In the genomic region with DNA sequence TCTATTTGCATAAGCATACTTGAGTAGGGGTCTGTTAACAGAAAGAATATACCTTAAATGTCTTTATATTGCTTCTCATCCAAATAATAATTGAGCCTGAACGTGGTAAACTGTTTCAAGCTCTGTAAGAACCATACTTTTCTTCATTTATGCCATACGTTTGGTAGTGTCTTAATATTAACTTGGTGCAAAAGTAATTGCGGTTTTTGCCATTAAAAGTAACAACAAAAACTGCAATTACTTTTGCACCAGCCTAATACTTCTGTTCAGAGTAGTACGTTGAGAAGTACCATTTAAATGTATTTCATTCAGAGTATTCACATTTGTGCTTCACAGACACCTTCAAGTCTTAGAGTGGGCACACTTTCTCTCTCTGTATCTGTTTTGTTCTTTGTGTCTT, we compare ENCODE assay signal across 28 cellular contexts.
"Had no signal": no experiment of that assay in that cellular context is flagged by ENCODE, and none has a peak within 500 bp of the region (broad histone marks: within the 10 kb centered on the region; RNA-seq: fewer than 3 reads in every experiment).

No MANE protein-coding gene starts in this region.

- H3K79me2 ChIP-seq: hepatocyte had no signal

- H3K4me1 ChIP-seq: colonic mucosa, esophagus muscularis mucosa, esophagus squamous epithelium, foreskin keratinocyte, gastroesophageal sphincter had no signal

- DNase-seq: colonic mucosa; cortex of kidney; dermis blood vessel endothelial cell; dorsolateral prefrontal cortex; effector CD4-positive, alpha-beta T cell; effector CD8-positive, alpha-beta T cell; effector memory CD4-positive, alpha-beta T cell; effector memory CD8-positive, alpha-beta T cell; endodermal cell; erythroblast; esophagus squamous epithelium; foreskin fibroblast; foreskin keratinocyte; foreskin melanocyte; gastrocnemius medialis; glutamatergic neuron; head of caudate nucleus; heart left ventricle; heart right ventricle had no signal

- ATAC-seq: effector memory CD8-positive, alpha-beta T cell; esophagus mucosa; foreskin keratinocyte; gastrocnemius medialis; gastroesophageal sphincter; heart left ventricle; heart right ventricle had no signal

- H3K27ac ChIP-seq: colonic mucosa, coronary artery, dorsolateral prefrontal cortex, epithelial cell of prostate, esophagus muscularis mucosa, esophagus squamous epithelium, foreskin keratinocyte, gastrocnemius medialis, gastroesophageal sphincter, heart left ventricle, heart right ventricle, hepatocyte had no signal

- FAIRE-seq: endometrium, endothelial cell of umbilical vein, frontal cortex had no signal

- H3K4me3 ChIP-seq: colonic mucosa, coronary artery, dorsolateral prefrontal cortex, esophagus muscularis mucosa, esophagus squamous epithelium, gastrocnemius medialis, gastroesophageal sphincter, heart left ventricle, heart right ventricle, hepatocyte had no signal

- H3K9me3 ChIP-seq: colonic mucosa, esophagus squamous epithelium had no signal

- H3K27me3 ChIP-seq: colonic mucosa, dorsolateral prefrontal cortex, esophagus muscularis mucosa, esophagus squamous epithelium, gastrocnemius medialis, gastroesophageal sphincter, heart left ventricle, heart right ventricle, hepatocyte had no signal

- H2AFZ ChIP-seq: hepatocyte had no signal

- H3K36me3 ChIP-seq: colonic mucosa, esophagus muscularis mucosa, esophagus squamous epithelium, gastrocnemius medialis, gastroesophageal sphincter, heart left ventricle, heart right ventricle had no signal

- H3K4me2 ChIP-seq: hepatocyte had no signal
